ENCODE assay signal across 15 cellular contexts in the genomic region with DNA sequence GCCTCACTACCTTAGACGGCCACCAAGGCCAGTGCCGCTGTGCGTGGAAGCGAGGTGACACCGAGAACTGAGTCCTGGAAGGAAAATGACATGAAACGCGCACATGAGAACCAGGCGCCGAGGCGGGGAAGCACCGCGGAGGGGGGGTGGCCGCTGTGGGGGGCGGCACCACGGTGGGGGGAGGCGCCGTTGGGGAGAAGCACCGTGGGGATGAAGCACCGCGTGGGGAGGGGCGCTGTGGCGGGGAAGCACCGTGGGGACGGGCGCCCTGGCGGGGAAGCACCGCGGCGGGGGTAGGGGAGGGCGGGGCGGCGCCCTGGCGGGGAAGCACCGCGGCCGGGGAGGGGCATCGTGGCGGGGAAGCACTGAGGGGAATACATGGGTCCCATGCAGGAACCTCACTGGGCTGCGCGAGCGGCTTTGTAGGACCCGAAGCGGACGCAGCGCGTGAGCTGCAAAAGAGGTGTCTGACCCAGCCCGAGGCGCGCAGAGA. TPM values are rescaled to one million over a fixed set of nuclear protein-coding genes. Genes with fewer than 3 reads are reported as not detected.
DNase-seq lines count a peak whose midpoint lies in the region; ATAC-seq and TF ChIP-seq lines count a peak whose summit lies in the region.
"Had no signal": no experiment of that assay in that cellular context is flagged by ENCODE, and none has a peak within 500 bp of the region (broad histone marks: within the 10 kb centered on the region; RNA-seq: fewer than 3 reads in every experiment).

No MANE protein-coding gene starts in this region.

- peaks cover 2% of the 10 kb centered on the region for H3K79me2 ChIP-seq in osteoblast (ENCODE audit: insufficient read depth, low read length)

- no peak for DNase-seq in activated T-cell treated with anti-CD3 and anti-CD28 coated beads, Interleukin-2, amount 50 U/mL, for 24 hours
- DNase-seq in activated T-cell treated with anti-CD3 and anti-CD28 coated beads for 4 hours: no peak
- no peak for DNase-seq in T-helper 17 cell
- no peak for DNase-seq in naive thymus-derived CD4-positive, alpha-beta T cell
- DNase-seq in DMS153 treated with DMSO at 0.1 percent for 48 hours (lab: John Stamatoyannopoulos, UW; ENCODE audit: unreplicated experiment): no peak
- no peak for DNase-seq in osteoblast (ENCODE audit: insufficient read length, low spot score, missing footprints)
- DNase-seq: Caco-2, Kasumi-1, NCI-H1930, NCI-H2171 treated with DMSO at 0.1 percent for 48 hours, NCI-H774 had no signal

- peaks cover 28 to 53% (median 40%) of the 10 kb centered on the region in 11 experiments for H3K36me3 ChIP-seq in BLaER1 treated with 17β-estradiol and CSF1 and Interleukin-3, amounts not matched to agents 10 nM and 100 nM
- H3K36me3 ChIP-seq in naive thymus-derived CD4-positive, alpha-beta T cell (ENCODE audit: control insufficient read depth in 2 of 3, insufficient read depth in 3 of 3, low read length in 3 of 3): peaks cover 0 to 15% (median 0%) of the 10 kb centered on the region in 3 experiments
- H3K36me3 ChIP-seq in osteoblast (ENCODE audit: insufficient read depth, low read length): no peaks in the 10 kb centered on the region

- H3K4me1 Mint-ChIP-seq in activated T-cell treated with anti-CD3 and anti-CD28 coated beads, Interleukin-2, amount 50 U/mL, for 24 hours (ENCODE audit: low read depth): peaks cover 19% of the 10 kb centered on the region
- H3K4me1 Mint-ChIP-seq in T-helper 17 cell: peaks cover 14% of the 10 kb centered on the region
- peaks cover 16 to 36% (median 30%) of the 10 kb centered on the region in 7 donors for H3K4me1 Mint-ChIP-seq in naive thymus-derived CD4-positive, alpha-beta T cell

- CTCF ChIA-PET in naive thymus-derived CD4-positive, alpha-beta T cell (lab: Charles Lee): no interaction called here

- peak overlapping the region; percentile 57 for H3K27ac Mint-ChIP-seq in activated T-cell treated with anti-CD3 and anti-CD28 coated beads, Interleukin-2, amount 50 U/mL, for 24 hours
- peak overlapping the region; percentile 85 for H3K27ac Mint-ChIP-seq in T-helper 17 cell
- H3K27ac Mint-ChIP-seq in naive thymus-derived CD4-positive, alpha-beta T cell: peak overlapping the region in 4 of 9 donors; percentile 59 to 77 (median 76)

- no peak overlapping the region for H3K4me3 ChIP-seq in BLaER1 treated with 17β-estradiol and CSF1 and Interleukin-3, amounts not matched to agents 10 nM and 100 nM
- H3K4me3 ChIP-seq in naive thymus-derived CD4-positive, alpha-beta T cell (ENCODE audit: low read length): no peak overlapping the region
- no peak overlapping the region for H3K4me3 ChIP-seq in osteoblast (ENCODE audit: insufficient read depth, low read length)
- H3K4me3 ChIP-seq: GM12878 had no signal

- peaks cover 70% of the 10 kb centered on the region for H3K36me3 Mint-ChIP-seq in activated T-cell treated with anti-CD3 and anti-CD28 coated beads, Interleukin-2, amount 50 U/mL, for 24 hours (ENCODE audit: low read depth)
- peaks cover 10% of the 10 kb centered on the region for H3K36me3 Mint-ChIP-seq in T-helper 17 cell (ENCODE audit: low read depth)
- peaks cover 5 to 62% (median 38%) of the 10 kb centered on the region in 5 donors for H3K36me3 Mint-ChIP-seq in naive thymus-derived CD4-positive, alpha-beta T cell

- TF ChIP-seq CTCF in osteoblast (IDR thresholded peaks at IDR 0.05; ENCODE audit: extremely low read depth, low read depth, low read length): no peak

- H3K9me3 Mint-ChIP-seq in activated T-cell treated with anti-CD3 and anti-CD28 coated beads, Interleukin-2, amount 50 U/mL, for 24 hours: peaks cover 21% of the 10 kb centered on the region
- peaks cover 0 to 39% (median 19%) of the 10 kb centered on the region in 11 donors for H3K9me3 Mint-ChIP-seq in naive thymus-derived CD4-positive, alpha-beta T cell

- peaks cover 0 to 4% (median 0%) of the 10 kb centered on the region in 11 experiments; a peak in 1 of 22 replicates for H4K20me1 ChIP-seq in BLaER1 treated with 17β-estradiol and CSF1 and Interleukin-3, amounts not matched to agents 10 nM and 100 nM
- no peaks in the 10 kb centered on the region for H4K20me1 ChIP-seq in osteoblast (ENCODE audit: insufficient read depth, low read length)

- no peak overlapping the region for H3K4me3 Mint-ChIP-seq in activated T-cell treated with anti-CD3 and anti-CD28 coated beads, Interleukin-2, amount 50 U/mL, for 24 hours
- H3K4me3 Mint-ChIP-seq in T-helper 17 cell: no peak overlapping the region
- no peak overlapping the region for H3K4me3 Mint-ChIP-seq in naive thymus-derived CD4-positive, alpha-beta T cell

- H3K27me3 Mint-ChIP-seq in activated T-cell treated with anti-CD3 and anti-CD28 coated beads, Interleukin-2, amount 50 U/mL, for 24 hours: no peaks in the 10 kb centered on the region
- H3K27me3 Mint-ChIP-seq in T-helper 17 cell: no peaks in the 10 kb centered on the region
- no peaks in the 10 kb centered on the region for H3K27me3 Mint-ChIP-seq in naive thymus-derived CD4-positive, alpha-beta T cell

- intact Hi-C loops in naive thymus-derived CD4-positive, alpha-beta T cell (cut with micrococcal nuclease): no loop called here

- peaks cover 35 to 49% (median 47%) of the 10 kb centered on the region in 10 experiments for H3K4me1 ChIP-seq in BLaER1 treated with 17β-estradiol and CSF1 and Interleukin-3, amounts not matched to agents 10 nM and 100 nM
- H3K4me1 ChIP-seq in naive thymus-derived CD4-positive, alpha-beta T cell (ENCODE audit: control insufficient read depth in 2 of 2, insufficient read depth in 2 of 2, low read length in 2 of 2): peaks cover 0 to 19% of the 10 kb centered on the region in 2 donors
- no peaks in the 10 kb centered on the region for H3K4me1 ChIP-seq in osteoblast (ENCODE audit: insufficient read depth, low read length)
- H3K4me1 ChIP-seq: Caco-2 had no signal

- H3K4me2 ChIP-seq in BLaER1 treated with 17β-estradiol and CSF1 and Interleukin-3, amounts not matched to agents 10 nM and 100 nM: peak overlapping the region in 3 of 11 experiments; percentile 79 to 82 (median 81); a peak in 2 of 22 replicates
- H3K4me2 ChIP-seq in osteoblast (ENCODE audit: insufficient read depth, low read length): no peak overlapping the region

- no peak for ATAC-seq in T-helper 17 cell
- no peak for ATAC-seq in naive thymus-derived CD4-positive, alpha-beta T cell
- ATAC-seq in GM18511 (IDR thresholded peaks at IDR 0.05; ENCODE audit: unreplicated experiment): no peak
- ATAC-seq: GM12878 had no signal

- H3K27ac ChIP-seq in BLaER1 treated with 17β-estradiol and CSF1 and Interleukin-3, amounts not matched to agents 10 nM and 100 nM: peak overlapping the region in 7 of 11 experiments; percentile 74 to 93 (median 85); a peak in 11 of 22 replicates
- H3K27ac ChIP-seq in naive thymus-derived CD4-positive, alpha-beta T cell (ENCODE audit: low read depth, low read length): peak overlapping the region; percentile 71
- H3K27ac ChIP-seq in osteoblast (ENCODE audit: low read depth, low read length): no peak overlapping the region
- H3K27ac ChIP-seq: C4-2B had no signal

- H3K9me3 ChIP-seq in BLaER1 treated with 17β-estradiol and CSF1 and Interleukin-3, amounts not matched to agents 10 nM and 100 nM (replicated peaks in 1 of 11): peaks cover 47 to 57% (median 53%) of the 10 kb centered on the region in 11 experiments
- peaks cover 5% of the 10 kb centered on the region for H3K9me3 ChIP-seq in T-helper 17 cell (ENCODE audit: control insufficient read depth, low read length, poor library complexity, severe bottlenecking)
- peaks cover 0 to 35% (median 4%) of the 10 kb centered on the region in 3 experiments for H3K9me3 ChIP-seq in naive thymus-derived CD4-positive, alpha-beta T cell (ENCODE audit: control insufficient read depth in 2 of 3, low read length in 3 of 3)
- H3K9me3 ChIP-seq in osteoblast (ENCODE audit: low read depth, low read length): no peaks in the 10 kb centered on the region

- H3K27me3 ChIP-seq in BLaER1 treated with 17β-estradiol and CSF1 and Interleukin-3, amounts not matched to agents 10 nM and 100 nM: no peaks in the 10 kb centered on the region
- no peaks in the 10 kb centered on the region for H3K27me3 ChIP-seq in naive thymus-derived CD4-positive, alpha-beta T cell (ENCODE audit: control insufficient read depth in 2 of 2, insufficient read depth in 2 of 2, low read length in 2 of 2)
- no peaks in the 10 kb centered on the region for H3K27me3 ChIP-seq in osteoblast (ENCODE audit: insufficient read depth, low read length)

- H3K9ac ChIP-seq in BLaER1 treated with 17β-estradiol and CSF1 and Interleukin-3, amounts not matched to agents 10 nM and 100 nM: peak overlapping the region in 4 of 11 experiments; percentile 65 to 79 (median 74); a peak in 4 of 22 replicates

- no peak overlapping the region for H2AFZ ChIP-seq in osteoblast (ENCODE audit: low read length)

- POLR2A ChIA-PET in naive thymus-derived CD4-positive, alpha-beta T cell (lab: Charles Lee): no interaction called here

RNA-seq across cellular contexts. Expression of gene PPP2R3B, which starts 28.0 kb away (rescaled TPM):
- 10 to 100 TPM; 18.5 to 19.1 TPM for total RNA-seq in T-helper 17 cell
- total RNA-seq in naive thymus-derived CD4-positive, alpha-beta T cell: 10 to 100 TPM; 24.9 to 53.5 (median 32.5) TPM
- 10 to 100 TPM in 1 of 2 donors, 1 to 10 TPM in 1; 7.3 to 13.8 TPM for polyA plus RNA-seq in naive thymus-derived CD4-positive, alpha-beta T cell
- 10.3 and 13.4 TPM in 2 replicates for total RNA-seq in osteoblast

RNA-seq across cellular contexts. Expression of gene GTPBP6, which starts 40.1 kb away (rescaled TPM):
- 10 to 100 TPM; 67.7 to 69.0 TPM for total RNA-seq in T-helper 17 cell
- 10 to 100 TPM; 52.1 to 95.2 (median 75.1) TPM for total RNA-seq in naive thymus-derived CD4-positive, alpha-beta T cell
- 10 to 100 TPM; 38.9 to 68.0 TPM for polyA plus RNA-seq in naive thymus-derived CD4-positive, alpha-beta T cell
- total RNA-seq in osteoblast: 34.2 and 34.4 TPM in 2 replicates
